In genomic region chr1:27000092-27000816, GRCh38 we compare ENCODE assay signal across 12 cellular contexts. TPM values are rescaled to one million over a fixed set of nuclear protein-coding genes. Genes with fewer than 3 reads are reported as not detected.
DNase-seq lines count a peak whose midpoint lies in the region; ATAC-seq and TF ChIP-seq lines count a peak whose summit lies in the region.
"Had no signal": no experiment of that assay in that cellular context is flagged by ENCODE, and none has a peak within 500 bp of the region (broad histone marks: within the 10 kb centered on the region; RNA-seq: fewer than 3 reads in every experiment).

No MANE protein-coding gene starts in this region.

- H3K27me3 ChIP-seq in BLaER1 = peaks cover 23% of the 10 kb centered on the region
- H3K27me3 ChIP-seq in SJSA1 (replicated peaks) = no peaks in the 10 kb centered on the region
- H3K27me3 ChIP-seq in hepatocyte = no peaks in the 10 kb centered on the region

- H3K4me1 ChIP-seq in BLaER1 (peaks cover 74% of the 10 kb centered on the region), SJSA1 (replicated peaks) (peaks cover 51% of the 10 kb centered on the region), hepatocyte (ENCODE audit: insufficient read depth) (peaks cover 56% of the 10 kb centered on the region), OCI-LY7 (ENCODE audit: insufficient read depth, low read length, poor library complexity, severe bottlenecking) (peaks cover 7% of the 10 kb centered on the region)

- peak overlapping the region; percentile 84 for H3K4me2 ChIP-seq in BLaER1
- H3K4me2 ChIP-seq in hepatocyte = no peak overlapping the region
- H3K4me2 ChIP-seq in OCI-LY7 (ENCODE audit: low read length) = no peak overlapping the region

- H3K79me2 ChIP-seq in hepatocyte (peaks cover 27% of the 10 kb centered on the region), OCI-LY7 (ENCODE audit: insufficient read depth, low read depth, low read length) (no peaks in the 10 kb centered on the region)
- H3K79me2 ChIP-seq: parathyroid adenoma had no signal

- no peak for DNase-seq in SJSA1 (ENCODE audit: low read depth in 1 of 2, low spot score in 2 of 2)
- DNase-seq in hepatocyte (ENCODE audit: low spot score) = no peak
- DNase-seq in progenitor cell of endocrine pancreas (ENCODE audit: low spot score, unreplicated experiment) = no peak
- no peak for DNase-seq in OCI-LY7 (ENCODE audit: low spot score)
- no peak for DNase-seq in effector CD8-positive, alpha-beta T cell (lab: John Stamatoyannopoulos, UW)
- no peak for DNase-seq in DMS79 (lab: John Stamatoyannopoulos, UW)
- DNase-seq: activated CD4-positive, alpha-beta T cell treated with anti-CD3 and anti-CD28 coated beads, Interleukin-2, amount 10 ng/mL, durations not matched to agents 7 days and 5 days; activated gamma-delta T cell treated with Interleukin-2 at 50 U/mL for 16 hours; NCI-H524 had no signal

- BruUV-seq in OCI-LY7 (replicated peaks; lab: Mats Ljungman, UMichigan) = no TSS peak

- TF ChIP-seq CTCF in hepatocyte (IDR thresholded peaks at IDR 0.05; ENCODE audit: poor library complexity) (no peak), progenitor cell of endocrine pancreas (IDR thresholded peaks at IDR 0.05; ENCODE audit: unreplicated experiment) (no peak), OCI-LY7 (conservative IDR thresholded peaks at IDR 0.05; ENCODE audit: low read length) (no peak)

- no peak overlapping the region for H3K4me3 Mint-ChIP-seq in progenitor cell of endocrine pancreas (ENCODE audit: low read depth)
- H3K4me3 Mint-ChIP-seq: activated CD4-positive, alpha-beta T cell treated with anti-CD3 and anti-CD28 coated beads, Interleukin-2, amount 10 ng/mL, durations not matched to agents 7 days and 5 days had no signal

- H3K4me1 Mint-ChIP-seq in progenitor cell of endocrine pancreas (ENCODE audit: low read depth) = peaks cover 52% of the 10 kb centered on the region

- H3K27ac ChIP-seq in BLaER1 = peak overlapping the region; percentile 76; the same call in 1 of the 2 replicates
- H3K27ac ChIP-seq in SJSA1 = peak overlapping the region; percentile 95
- H3K27ac ChIP-seq in hepatocyte = peak overlapping the region; percentile 76
- no peak overlapping the region for H3K27ac ChIP-seq in OCI-LY7 (ENCODE audit: low read depth, low read length, poor library complexity, severe bottlenecking)
- H3K27ac ChIP-seq: parathyroid adenoma had no signal

- peaks cover 7% of the 10 kb centered on the region for H3K36me3 Mint-ChIP-seq in progenitor cell of endocrine pancreas (ENCODE audit: insufficient read depth)

- intact Hi-C loops in OCI-LY7 (cut with micrococcal nuclease; ENCODE audit: unreplicated experiment) = no loop called here

- no peaks in the 10 kb centered on the region for H3K36me3 ChIP-seq in BLaER1
- H3K36me3 ChIP-seq in SJSA1 = peaks cover 16% of the 10 kb centered on the region
- no peaks in the 10 kb centered on the region for H3K36me3 ChIP-seq in hepatocyte (replicated peaks; ENCODE audit: insufficient read depth, low read depth)
- H3K36me3 ChIP-seq in OCI-LY7 (ENCODE audit: insufficient read depth, low read length) = no peaks in the 10 kb centered on the region

- peaks cover 2% of the 10 kb centered on the region for H3K27me3 Mint-ChIP-seq in progenitor cell of endocrine pancreas

- CTCF ChIA-PET in OCI-LY7 (lab: Charles Lee; ENCODE audit: unreplicated experiment) = no interaction called here

- H3K9me3 ChIP-seq in BLaER1 (no peaks in the 10 kb centered on the region), SJSA1 (replicated peaks) (no peaks in the 10 kb centered on the region), hepatocyte (ENCODE audit: low read depth) (no peaks in the 10 kb centered on the region), OCI-LY7 (ENCODE audit: low read length) (no peaks in the 10 kb centered on the region)

- no peak overlapping the region for H3K9ac ChIP-seq in BLaER1
- H3K9ac ChIP-seq: parathyroid adenoma had no signal

- peak overlapping the region; percentile 27 for H3K27ac Mint-ChIP-seq in progenitor cell of endocrine pancreas
- H3K27ac Mint-ChIP-seq: activated CD4-positive, alpha-beta T cell treated with anti-CD3 and anti-CD28 coated beads, Interleukin-2, amount 10 ng/mL, durations not matched to agents 7 days and 5 days had no signal

- H3K9me3 Mint-ChIP-seq in progenitor cell of endocrine pancreas (ENCODE audit: low read depth) = no peaks in the 10 kb centered on the region
- H3K9me3 Mint-ChIP-seq: activated CD4-positive, alpha-beta T cell treated with anti-CD3 and anti-CD28 coated beads, Interleukin-2, amount 10 ng/mL, durations not matched to agents 7 days and 5 days had no signal

- POLR2A ChIA-PET in OCI-LY7 (lab: Charles Lee) = no interaction called here

- no peak for ATAC-seq in HG02623 (IDR thresholded peaks at IDR 0.05; ENCODE audit: unreplicated experiment)

- 70% methylated on average over 9 of the region's 9 CpGs for WGBS in hepatocyte (ENCODE audit: low lambda C conversion rate, missing lambda C conversion rate)

- H3K9me2 ChIP-seq in hepatocyte (replicated peaks; ENCODE audit: insufficient read depth) (no peaks in the 10 kb centered on the region), OCI-LY7 (ENCODE audit: insufficient read depth, low read length) (no peaks in the 10 kb centered on the region)

- H2AFZ ChIP-seq in hepatocyte (no peak overlapping the region), OCI-LY7 (ENCODE audit: low read length) (no peak overlapping the region)
- H2AFZ ChIP-seq: parathyroid adenoma had no signal

- 0 out of 2 replicates have a peak, but pooled peaks cover under 1% of the 10 kb centered on the region for H4K20me1 ChIP-seq in BLaER1
- H4K20me1 ChIP-seq in hepatocyte (ENCODE audit: insufficient read depth, poor library complexity, severe bottlenecking) = peaks cover 7% of the 10 kb centered on the region
- no peaks in the 10 kb centered on the region for H4K20me1 ChIP-seq in OCI-LY7 (ENCODE audit: insufficient read depth, low read length)

- no peak overlapping the region for H3K4me3 ChIP-seq in BLaER1
- H3K4me3 ChIP-seq in SJSA1 = no peak overlapping the region
- H3K4me3 ChIP-seq in hepatocyte = no peak overlapping the region
- H3K4me3 ChIP-seq in OCI-LY7 (ENCODE audit: low read depth, low read length, poor library complexity, severe bottlenecking) = no peak overlapping the region

RNA-seq across cellular contexts. Expression of gene TRNP1, which starts 6.8 kb away (rescaled TPM):
- 6.5 and 7.5 TPM in 2 replicates for total RNA-seq in SJSA1 (2014; rRNA removed; shearing (Covaris generic))
- 67.4 and 92.5 TPM in 2 replicates for total RNA-seq in hepatocyte
- 137 and 145 TPM in 2 replicates for polyA plus RNA-seq in hepatocyte
- 48.8 and 49.3 TPM in 2 replicates for total RNA-seq in progenitor cell of endocrine pancreas
- 0.13 and 0.19 TPM in 2 replicates for total RNA-seq in OCI-LY7 (2014; rRNA removed; shearing (Covaris generic))
- not detected in 2 replicates for total RNA-seq in OCI-LY7 (2022)
- total RNA-seq: activated CD4-positive, alpha-beta T cell treated with anti-CD3 and anti-CD28 coated beads, Interleukin-2, amount 10 ng/mL, durations not matched to agents 7 days and 5 days had no signal

RNA-seq across cellular contexts. Expression of gene TENT5B, which starts 12.4 kb away (rescaled TPM):
- total RNA-seq in SJSA1 (2014; rRNA removed; shearing (Covaris generic)) = 10.7 and 11.3 TPM in 2 replicates
- total RNA-seq in hepatocyte (21.0 and 26.0 TPM in 2 replicates), progenitor cell of endocrine pancreas (5.1 and 5.7 TPM in 2 replicates), OCI-LY7 (2022) (not detected in 2 replicates)
- 56.0 and 60.7 TPM in 2 replicates for polyA plus RNA-seq in hepatocyte
- total RNA-seq in OCI-LY7 (2014; rRNA removed; shearing (Covaris generic)) = not detected in 2 replicates
- total RNA-seq: activated CD4-positive, alpha-beta T cell treated with anti-CD3 and anti-CD28 coated beads, Interleukin-2, amount 10 ng/mL, durations not matched to agents 7 days and 5 days had no signal

RNA-seq across cellular contexts. Expression of gene KDF1, which starts 40.0 kb away (rescaled TPM):
- total RNA-seq in SJSA1 (2014; rRNA removed; shearing (Covaris generic)) = not detected in 2 replicates
- total RNA-seq in hepatocyte = 10.5 and 18.1 TPM in 2 replicates
- 17.2 and 21.9 TPM in 2 replicates for polyA plus RNA-seq in hepatocyte
- 22.2 and 26.1 TPM in 2 replicates for total RNA-seq in progenitor cell of endocrine pancreas
- total RNA-seq in OCI-LY7 (2014; rRNA removed; shearing (Covaris generic)) = not detected in 2 replicates
- total RNA-seq in OCI-LY7 (2022) = not detected in 2 replicates
- total RNA-seq: activated CD4-positive, alpha-beta T cell treated with anti-CD3 and anti-CD28 coated beads, Interleukin-2, amount 10 ng/mL, durations not matched to agents 7 days and 5 days had no signal

Comparison
In these comparisons a context has a peak if more than half of its experiments do, and no peak if none do; other contexts are left out.
1. RNA of gene KDF1, which starts 40.0 kb away (total RNA-seq): 22.2 to 26.1 TPM in progenitor cell of endocrine pancreas and 10.5 to 18.1 TPM in hepatocyte; not detected in SJSA1 and not detected in OCI-LY7; every median in the first group is over 10 times any median in the second.